Comparison of ENCODE assay signal across 20 cellular contexts in genomic region chr4:507745-508512, GRCh38. TPM values are rescaled to one million over a fixed set of nuclear protein-coding genes. Genes with fewer than 3 reads are reported as not detected.
DNase-seq lines count a peak whose midpoint lies in the region; ATAC-seq and TF ChIP-seq lines count a peak whose summit lies in the region.
"Had no signal": no experiment of that assay in that cellular context is flagged by ENCODE, and none has a peak within 500 bp of the region (broad histone marks: within the 10 kb centered on the region; RNA-seq: fewer than 3 reads in every experiment).

No MANE protein-coding gene starts in this region.

- H3K36me3 Mint-ChIP-seq in activated naive CD4-positive, alpha-beta T cell treated with anti-CD3 and anti-CD28 coated beads, Interleukin-2, amount 10 ng/mL, durations not matched to agents 7 days and 5 days: peaks cover 83% of the 10 kb centered on the region
- peaks cover 62% of the 10 kb centered on the region for H3K36me3 Mint-ChIP-seq in activated naive CD8-positive, alpha-beta T cell treated with anti-CD3 and anti-CD28 coated beads for 36 hours

- no peaks in the 10 kb centered on the region for H3K27me3 ChIP-seq in osteoblast (ENCODE audit: insufficient read depth, low read length)
- H3K27me3 ChIP-seq: brain microvascular endothelial cell, left lung had no signal

- peaks cover 29% of the 10 kb centered on the region for H3K79me2 ChIP-seq in osteoblast (ENCODE audit: insufficient read depth, low read length)

- peaks cover 21% of the 10 kb centered on the region for H3K4me1 Mint-ChIP-seq in activated naive CD4-positive, alpha-beta T cell treated with anti-CD3 and anti-CD28 coated beads, Interleukin-2, amount 10 ng/mL, durations not matched to agents 7 days and 5 days
- peaks cover 14% of the 10 kb centered on the region for H3K4me1 Mint-ChIP-seq in activated naive CD8-positive, alpha-beta T cell treated with anti-CD3 and anti-CD28 coated beads for 36 hours

- in situ Hi-C loops in KBM-7 (cut with MboI; ENCODE audit: low pct_unique_long_range_greater_than_20kb, low sequenced_read_pairs): no loop called here

- H3K27ac Mint-ChIP-seq in activated naive CD4-positive, alpha-beta T cell treated with anti-CD3 and anti-CD28 coated beads, Interleukin-2, amount 10 ng/mL, durations not matched to agents 7 days and 5 days: peak overlapping the region; percentile 16
- H3K27ac Mint-ChIP-seq in activated naive CD8-positive, alpha-beta T cell treated with anti-CD3 and anti-CD28 coated beads for 36 hours: peak overlapping the region; percentile 3

- TF ChIP-seq CTCF in osteoblast (IDR thresholded peaks at IDR 0.05; ENCODE audit: extremely low read depth, low read depth, low read length): no peak

- peaks cover 59% of the 10 kb centered on the region for H3K36me3 ChIP-seq in osteoblast (ENCODE audit: insufficient read depth, low read length)

- CTCF ChIA-PET in activated naive CD4-positive, alpha-beta T cell treated with anti-CD3 and anti-CD28 coated beads, Interleukin-2, amount 10 ng/mL, durations not matched to agents 7 days and 5 days (lab: Charles Lee): no interaction called here

- no peak overlapping the region for H3K4me3 Mint-ChIP-seq in activated naive CD4-positive, alpha-beta T cell treated with anti-CD3 and anti-CD28 coated beads, Interleukin-2, amount 10 ng/mL, durations not matched to agents 7 days and 5 days
- no peak overlapping the region for H3K4me3 Mint-ChIP-seq in activated naive CD8-positive, alpha-beta T cell treated with anti-CD3 and anti-CD28 coated beads for 36 hours

- peaks cover 33% of the 10 kb centered on the region for H3K9me3 Mint-ChIP-seq in activated naive CD4-positive, alpha-beta T cell treated with anti-CD3 and anti-CD28 coated beads, Interleukin-2, amount 10 ng/mL, durations not matched to agents 7 days and 5 days
- H3K9me3 Mint-ChIP-seq in activated naive CD8-positive, alpha-beta T cell treated with anti-CD3 and anti-CD28 coated beads for 36 hours: no peaks in the 10 kb centered on the region

- no peaks in the 10 kb centered on the region for H3K27me3 Mint-ChIP-seq in activated naive CD4-positive, alpha-beta T cell treated with anti-CD3 and anti-CD28 coated beads, Interleukin-2, amount 10 ng/mL, durations not matched to agents 7 days and 5 days
- no peaks in the 10 kb centered on the region for H3K27me3 Mint-ChIP-seq in activated naive CD8-positive, alpha-beta T cell treated with anti-CD3 and anti-CD28 coated beads for 36 hours

- no peaks in the 10 kb centered on the region for H3K9me3 ChIP-seq in osteoblast (ENCODE audit: low read depth, low read length)
- H3K9me3 ChIP-seq: left lung, thoracic aorta had no signal

- DNase-seq in activated naive CD4-positive, alpha-beta T cell treated with anti-CD3 and anti-CD28 coated beads, Interleukin-2, amount 10 ng/mL, durations not matched to agents 7 days and 5 days: no peak
- no peak for DNase-seq in activated naive CD4-positive, alpha-beta T cell treated with anti-CD3 and anti-CD28 coated beads, Interleukin-2, amount 50 U/mL, for 16 hours
- DNase-seq in SK-N-DZ (ENCODE audit: low spot score): peak; percentile 64
- DNase-seq in activated naive CD8-positive, alpha-beta T cell treated with anti-CD3 and anti-CD28 coated beads for 36 hours: no peak
- DNase-seq in osteoblast (ENCODE audit: insufficient read length, low spot score, missing footprints): peak; percentile 15
- no peak for DNase-seq in KBM-7
- DNase-seq: brain microvascular endothelial cell; left lung; mesendoderm; NCI-H1092 treated with DMSO at 0.1 percent for 48 hours; NCI-H187; NCI-H526; NK-92 treated with Interleukin-12 subunit alpha and Interleukin-12 subunit beta, amount 100 ng/mL, for 24 hours; PC-3; stimulated activated CD4-positive, alpha-beta T cell treated with anti-CD3 and anti-CD28 coated beads, Interleukin-15, amount 100 ng/mL, for 24 hours; stimulated activated naive CD4-positive, alpha-beta T cell had no signal

- H3K4me2 ChIP-seq in osteoblast (ENCODE audit: insufficient read depth, low read length): no peak overlapping the region

- ATAC-seq in HG03378 (IDR thresholded peaks at IDR 0.05; ENCODE audit: unreplicated experiment) (no peak), HG03159 (IDR thresholded peaks at IDR 0.05; ENCODE audit: unreplicated experiment) (no peak)
- ATAC-seq: left lung, PC-3 had no signal

- H3K4me3 ChIP-seq in osteoblast (ENCODE audit: insufficient read depth, low read length): no peak overlapping the region
- H3K4me3 ChIP-seq: left lung, thoracic aorta had no signal

- no peak overlapping the region for H2AFZ ChIP-seq in osteoblast (ENCODE audit: low read length)

- peaks cover 5% of the 10 kb centered on the region for H3K4me1 ChIP-seq in osteoblast (ENCODE audit: insufficient read depth, low read length)
- H3K4me1 ChIP-seq: left lung had no signal

- no peak overlapping the region for H3K27ac ChIP-seq in osteoblast (ENCODE audit: low read depth, low read length)
- H3K27ac ChIP-seq: brain microvascular endothelial cell, C4-2B, left lung, thoracic aorta had no signal

- peaks cover 10% of the 10 kb centered on the region for H4K20me1 ChIP-seq in osteoblast (ENCODE audit: insufficient read depth, low read length)

RNA-seq across cellular contexts. Expression of gene PIGG, which starts 8.9 kb away (rescaled TPM):
- polyA plus RNA-seq in SK-N-DZ (2014; cell fraction: cytosol; rRNA removed): 11.3 and 20.3 TPM in 2 replicates
- 65.1 and 113 TPM in 2 replicates for polyA plus RNA-seq in SK-N-DZ (2014; cell fraction: nucleus; rRNA removed)
- total RNA-seq in activated naive CD8-positive, alpha-beta T cell treated with anti-CD3 and anti-CD28 coated beads for 36 hours: 10 to 100 TPM; 40.1 to 45.1 TPM
- total RNA-seq in osteoblast: 47.4 and 50.3 TPM in 2 replicates

RNA-seq across cellular contexts. Expression of gene ZNF721, which starts 9.0 kb away (rescaled TPM):
- polyA plus RNA-seq in SK-N-DZ (2014; cell fraction: cytosol; rRNA removed): 6.8 and 10.0 TPM in 2 replicates
- 11.8 and 13.2 TPM in 2 replicates for polyA plus RNA-seq in SK-N-DZ (2014; cell fraction: nucleus; rRNA removed)
- 10 to 100 TPM; 33.4 to 38.3 TPM for total RNA-seq in activated naive CD8-positive, alpha-beta T cell treated with anti-CD3 and anti-CD28 coated beads for 36 hours
- total RNA-seq in osteoblast: 12.1 and 17.4 TPM in 2 replicates

Comparison
In these comparisons a context has a peak if more than half of its experiments do, and no peak if none do; other contexts are left out.
1. DNase-seq: peak in SK-N-DZ (single experiment) and osteoblast (single experiment); none in activated naive CD4-positive, alpha-beta T cell treated with anti-CD3 and anti-CD28 coated beads, Interleukin-2, amount 10 ng/mL, durations not matched to agents 7 days and 5 days (single experiment), activated naive CD4-positive, alpha-beta T cell treated with anti-CD3 and anti-CD28 coated beads, Interleukin-2, amount 50 U/mL, for 16 hours (single experiment), activated naive CD8-positive, alpha-beta T cell treated with anti-CD3 and anti-CD28 coated beads for 36 hours (single experiment) and KBM-7 (single experiment).